ENCODE assay signal across 1 cellular context in the genomic region with DNA sequence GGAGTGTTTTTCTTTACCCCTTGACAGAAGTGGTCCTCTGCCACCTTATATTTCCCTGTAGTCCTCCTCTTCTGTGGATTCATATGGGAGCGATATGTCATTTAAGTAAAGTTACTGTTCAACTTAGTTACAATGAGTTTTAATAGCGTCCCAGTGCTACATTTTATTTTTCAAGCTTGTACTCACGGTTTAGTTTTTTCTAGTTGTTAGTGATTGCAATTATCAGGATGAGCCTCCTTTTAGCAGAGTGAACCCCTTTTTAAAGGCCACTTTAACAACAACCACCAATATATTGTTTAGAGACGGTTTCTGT.
TF ChIP-seq lines count a peak whose summit lies in the region.

No MANE protein-coding gene starts in this region.

TF ChIP-seq in H1, 55 proteins besides CTCF, POLR2A, EP300 and RAD21:
- TF ChIP-seq CHD2 (IDR thresholded peaks at IDR 0.05; ENCODE audit: low read length) (no peak), SAP30 (IDR thresholded peaks at IDR 0.05; ENCODE audit: insufficient read depth, insufficient replicate concordance, low read length) (peak; percentile 70)
